Comparison of ENCODE assay signal across 14 cellular contexts in the genomic region with DNA sequence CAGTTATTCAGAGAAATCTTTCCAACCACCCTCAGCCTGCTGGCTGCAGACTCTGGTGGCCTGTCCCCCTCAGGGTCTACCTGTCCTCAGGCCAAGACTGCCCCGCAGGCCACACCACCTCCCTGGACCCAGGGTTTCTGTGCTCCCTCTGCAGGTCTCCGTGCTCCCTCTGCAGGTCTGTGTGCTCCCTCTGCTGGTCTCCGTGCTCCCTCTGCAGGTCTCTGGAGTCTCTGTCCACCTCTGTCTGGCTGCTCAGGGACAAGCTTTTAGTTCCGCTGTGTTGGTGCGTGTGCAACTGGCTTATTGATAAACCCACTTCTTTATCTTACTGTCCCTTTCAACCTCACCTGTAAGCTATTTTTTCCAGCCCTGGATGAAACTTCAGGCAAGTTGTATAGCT. TPM values are rescaled to one million over a fixed set of nuclear protein-coding genes. Genes with fewer than 3 reads are reported as not detected.
DNase-seq lines count a peak whose midpoint lies in the region; ATAC-seq, FAIRE-seq and TF ChIP-seq lines count a peak whose summit lies in the region.
"Had no signal": no experiment of that assay in that cellular context is flagged by ENCODE, and none has a peak within 500 bp of the region (broad histone marks: within the 10 kb centered on the region; RNA-seq: fewer than 3 reads in every experiment).

No MANE protein-coding gene starts in this region.

- POLR2A ChIA-PET in MCF 10A (lab: Yijun Ruan, JAX), result interaction anchor here (0.9 kb wide), 1 partner anchor 9 kb away, joined by 3 read pairs; no protein-coding TSS in a partner anchor

- intact Hi-C loops in MCF 10A (cut with micrococcal nuclease), result no loop called here
- intact Hi-C loops in breast epithelium (cut with DNase I; ENCODE audit: low total_unique reads), result no loop called here
- intact Hi-C loops in upper lobe of right lung (cut with DNase I), result no loop called here

- H3K9me3 ChIP-seq in breast epithelium, result no peaks in the 10 kb centered on the region
- H3K9me3 ChIP-seq in RWPE2 (ENCODE audit: severe bottlenecking), result no peaks in the 10 kb centered on the region
- H3K9me3 ChIP-seq in upper lobe of right lung, result no peaks in the 10 kb centered on the region

- CTCF ChIA-PET in MCF 10A (lab: Yijun Ruan, JAX), result interaction anchor here (0.9 to 1.2 kb wide), 3 partner anchors 9 to 481 kb away, joined by 3 to 4 read pairs (median 3); no protein-coding TSS in a partner anchor

- H3K27me3 ChIP-seq in breast epithelium, result no peaks in the 10 kb centered on the region
- no peaks in the 10 kb centered on the region for H3K27me3 ChIP-seq in RWPE2 (ENCODE audit: insufficient read depth, poor library complexity, severe bottlenecking)
- no peaks in the 10 kb centered on the region for H3K27me3 ChIP-seq in upper lobe of right lung

- peak; percentile 35; the same call in 1 of the 3 replicates for ATAC-seq in RWPE2 (ENCODE audit: low read depth)
- ATAC-seq in upper lobe of right lung, result no peak

- no peaks in the 10 kb centered on the region for H3K36me3 ChIP-seq in breast epithelium
- H3K36me3 ChIP-seq in RWPE2 (ENCODE audit: low read depth), result peaks cover 1% of the 10 kb centered on the region; the same call in 1 of the 2 replicates
- H3K36me3 ChIP-seq in upper lobe of right lung, result no peaks in the 10 kb centered on the region

- H3K4me1 ChIP-seq in breast epithelium (peaks cover 0 to 17% of the 10 kb centered on the region in 2 donors), RWPE2 (ENCODE audit: insufficient read depth, poor library complexity, severe bottlenecking) (peaks cover under 1% of the 10 kb centered on the region), upper lobe of right lung (peaks cover 16% of the 10 kb centered on the region)

- no peaks in the 10 kb centered on the region for H3K9me3 Mint-ChIP-seq in MCF 10A (ENCODE audit: unreplicated experiment)
- H3K9me3 Mint-ChIP-seq: natural killer cell treated with Interleukin-12 subunit alpha and Interleukin-12 subunit beta and Interleukin-15 and Interleukin-18, amount 100 ng/mL, for 72 hours had no signal

- TF ChIP-seq CTCF in MCF 10A (IDR thresholded peaks at IDR 0.05; ENCODE audit: unreplicated experiment) (no peak), breast epithelium (IDR thresholded peaks at IDR 0.05) (no peak), RWPE2 (IDR thresholded peaks at IDR 0.05; ENCODE audit: poor library complexity, severe bottlenecking) (peak; percentile 43), upper lobe of right lung (IDR thresholded peaks at IDR 0.05) (no peak)

- no peak for TF ChIP-seq POLR2A in breast epithelium (IDR thresholded peaks at IDR 0.05)
- TF ChIP-seq POLR2A in erythroblast (IDR thresholded peaks at IDR 0.05; ENCODE audit: low read length), result no peak

- DNase-seq in MCF 10A (ENCODE audit: unreplicated experiment), result peak; percentile 29
- no peak for DNase-seq in breast epithelium (ENCODE audit: low spot score in 2 of 2)
- DNase-seq in RWPE2 (ENCODE audit: low spot score), result no peak
- DNase-seq in erythroblast (lab: John Stamatoyannopoulos, UW), result peak; percentile 14 to 15
- DNase-seq in upper lobe of right lung, result peak; percentile 41
- no peak for DNase-seq in RCC 7860 (ENCODE audit: low spot score)
- DNase-seq in urothelium cell line (ENCODE audit: low spot score), result no peak
- DNase-seq in NCI-H2171 (lab: John Stamatoyannopoulos, UW), result no peak
- DNase-seq: activated CD4-positive, alpha-beta T cell treated with anti-CD3 and anti-CD28 coated beads, Interleukin-2, amount 50 U/mL, for 48 hours; stimulated activated CD8-positive, alpha-beta memory T cell treated with anti-CD3 and anti-CD28 coated beads, Interleukin-4, amount 100 ng/mL, for 48 hours had no signal

- peaks cover 40% of the 10 kb centered on the region for H3K36me3 Mint-ChIP-seq in MCF 10A (ENCODE audit: insufficient read depth, unreplicated experiment)

- H3K27me3 Mint-ChIP-seq in MCF 10A (ENCODE audit: insufficient read depth, unreplicated experiment), result no peaks in the 10 kb centered on the region
- H3K27me3 Mint-ChIP-seq: activated naive CD8-positive, alpha-beta T cell; natural killer cell treated with Interleukin-12 subunit alpha and Interleukin-12 subunit beta and Interleukin-15 and Interleukin-18, amount 100 ng/mL, for 72 hours had no signal

- no peak overlapping the region for H3K4me3 Mint-ChIP-seq in MCF 10A (ENCODE audit: unreplicated experiment)
- H3K4me3 Mint-ChIP-seq: activated naive CD8-positive, alpha-beta T cell; natural killer cell treated with Interleukin-12 subunit alpha and Interleukin-12 subunit beta and Interleukin-15 and Interleukin-18, amount 100 ng/mL, for 72 hours had no signal

- FAIRE-seq in RCC 7860 (lab: Jason Lieb, UNC) (no peak), urothelium cell line (lab: Jason Lieb, UNC) (no peak)
- FAIRE-seq: islet of Langerhans had no signal

- H3K27ac ChIP-seq in breast epithelium, result peak overlapping the region in 1 of 2 donors; percentile 19
- H3K27ac ChIP-seq in RWPE2 (ENCODE audit: poor library complexity, severe bottlenecking), result no peak overlapping the region
- H3K27ac ChIP-seq in upper lobe of right lung, result no peak overlapping the region
- H3K27ac ChIP-seq: C4-2B had no signal

- no peak overlapping the region for H3K27ac Mint-ChIP-seq in MCF 10A (ENCODE audit: low read depth, unreplicated experiment)
- H3K27ac Mint-ChIP-seq: activated naive CD8-positive, alpha-beta T cell; natural killer cell treated with Interleukin-12 subunit alpha and Interleukin-12 subunit beta and Interleukin-15 and Interleukin-18, amount 100 ng/mL, for 72 hours had no signal

- peaks cover 22% of the 10 kb centered on the region for H3K4me1 Mint-ChIP-seq in MCF 10A (ENCODE audit: insufficient read depth, unreplicated experiment)

- no TSS peak for BruUV-seq in MCF 10A (replicated peaks; lab: Mats Ljungman, UMichigan)

- no peak overlapping the region for H3K4me3 ChIP-seq in breast epithelium
- no peak overlapping the region for H3K4me3 ChIP-seq in RWPE2 (ENCODE audit: severe bottlenecking)
- no peak overlapping the region for H3K4me3 ChIP-seq in upper lobe of right lung

RNA-seq across cellular contexts. Expression of a gene that starts 30.1 kb away (rescaled TPM):
- 38.6 and 41.9 TPM in 2 replicates for total RNA-seq in MCF 10A (2022)
- 10 to 100 TPM; 14.6 to 33.1 (median 16.4) TPM for total RNA-seq in breast epithelium
- total RNA-seq in upper lobe of right lung, result 12.5 TPM

Comparison
In these comparisons a context has a peak if more than half of its experiments do, and no peak if none do; other contexts are left out.
1. DNase-seq: peak in MCF 10A (single experiment), erythroblast (2 of 2) and upper lobe of right lung (single experiment); none in breast epithelium (0 of 2), RWPE2 (single experiment), RCC 7860 (single experiment), urothelium cell line (single experiment) and NCI-H2171 (single experiment).